ENCODE assay signal across 25 cellular contexts in the genomic region with DNA sequence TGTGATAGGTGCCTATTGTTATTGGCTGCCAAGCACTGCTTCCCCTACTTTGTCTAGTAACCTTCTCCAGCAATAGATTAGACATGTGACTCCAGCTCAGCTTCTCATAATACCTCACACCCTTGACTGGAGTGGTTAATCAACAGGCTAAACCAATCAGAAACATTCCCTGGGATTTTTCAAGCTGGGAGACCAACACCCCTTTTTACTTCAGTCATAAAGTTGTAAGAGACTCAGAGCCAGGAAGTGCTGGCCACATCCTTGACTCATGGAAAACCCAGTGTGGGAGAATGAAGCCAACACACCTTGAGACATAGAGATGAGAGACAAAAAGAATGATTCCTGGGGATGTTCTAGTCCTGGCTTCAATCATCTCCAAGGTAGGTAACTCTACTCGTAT.
A peak's percentile ranks its signal among the peaks of the same experiment; 100 is the strongest.
DNase-seq lines count a peak whose midpoint lies in the region; ATAC-seq, FAIRE-seq and TF ChIP-seq lines count a peak whose summit lies in the region.
"Had no signal": no experiment of that assay in that cellular context is flagged by ENCODE, and none has a peak within 500 bp of the region (broad histone marks: within the 10 kb centered on the region; RNA-seq: fewer than 3 reads in every experiment).

No MANE protein-coding gene starts in this region.

- no peaks in the 10 kb centered on the region for H3K27me3 ChIP-seq in breast epithelium
- no peaks in the 10 kb centered on the region for H3K27me3 ChIP-seq in foreskin keratinocyte
- H3K27me3 ChIP-seq in right lobe of liver = no peaks in the 10 kb centered on the region

- peak; percentile 40 for ATAC-seq in activated T-helper 17 cell treated with anti-CD3 and anti-CD28 coated beads, Interleukin-2, amount 50 U/mL, for 72 hours (replicated peaks)
- ATAC-seq in foreskin keratinocyte (peak; percentile 48), right lobe of liver (no peak)
- ATAC-seq: PC-3 had no signal

- CTCF ChIA-PET in MCF 10A (lab: Yijun Ruan, JAX) = interaction anchor here (1.9 kb wide), 1 partner anchor 49 kb away, joined by 4 read pairs; no protein-coding TSS in a partner anchor

- no peak for FAIRE-seq in urothelium cell line (lab: Jason Lieb, UNC)
- FAIRE-seq: A204.1 had no signal

- H3K4me1 ChIP-seq in breast epithelium (no peaks in the 10 kb centered on the region), foreskin keratinocyte (peaks cover 25% of the 10 kb centered on the region), right lobe of liver (peaks cover 0 to 4% (median 0%) of the 10 kb centered on the region in 4 donors)

- no peak overlapping the region for H3K4me3 Mint-ChIP-seq in MCF 10A (ENCODE audit: unreplicated experiment)
- no peak overlapping the region for H3K4me3 Mint-ChIP-seq in activated T-helper 17 cell treated with anti-CD3 and anti-CD28 coated beads, Interleukin-2, amount 50 U/mL, for 72 hours
- H3K4me3 Mint-ChIP-seq: B cell, CD14-positive monocyte, H9, HFFc6 had no signal

- in situ Hi-C loops in ACHN (cut with HindIII; ENCODE audit: low pct_ligation_motif_present, low pct_unique_long_range_greater_than_20kb, low sequenced_read_pairs) = no loop called here

- H3K36me3 ChIP-seq in breast epithelium (no peaks in the 10 kb centered on the region), right lobe of liver (no peaks in the 10 kb centered on the region)

- H3K9me3 Mint-ChIP-seq in MCF 10A (ENCODE audit: unreplicated experiment) = peaks cover 8% of the 10 kb centered on the region
- H3K9me3 Mint-ChIP-seq in activated T-helper 17 cell treated with anti-CD3 and anti-CD28 coated beads, Interleukin-2, amount 50 U/mL, for 72 hours = no peaks in the 10 kb centered on the region

- TF ChIP-seq CTCF in MCF 10A (IDR thresholded peaks at IDR 0.05; ENCODE audit: unreplicated experiment) = no peak
- no peak for TF ChIP-seq CTCF in breast epithelium (IDR thresholded peaks at IDR 0.05)
- TF ChIP-seq CTCF in foreskin keratinocyte (conservative IDR thresholded peaks at IDR 0.05) = no peak
- TF ChIP-seq CTCF in right lobe of liver (IDR thresholded peaks at IDR 0.05) = no peak

- WGBS in right lobe of liver (ENCODE audit: insufficient coverage, low coverage, low lambda C conversion rate, missing lambda C conversion rate) = 92% methylated on average over 1 of the region's 1 CpG

- peaks cover 45% of the 10 kb centered on the region for H3K4me1 Mint-ChIP-seq in MCF 10A (ENCODE audit: insufficient read depth, unreplicated experiment)
- no peaks in the 10 kb centered on the region for H3K4me1 Mint-ChIP-seq in activated T-helper 17 cell treated with anti-CD3 and anti-CD28 coated beads, Interleukin-2, amount 50 U/mL, for 72 hours
- H3K4me1 Mint-ChIP-seq: B cell, CD14-positive monocyte, H9 had no signal

- intact Hi-C loops in MCF 10A (cut with micrococcal nuclease) (no loop called here), breast epithelium (cut with DNase I; ENCODE audit: low total_unique reads) (no loop called here), right lobe of liver (cut with DNase I) (no loop called here)

- no TSS peak for BruUV-seq in MCF 10A (replicated peaks; lab: Mats Ljungman, UMichigan)

- POLR2A ChIA-PET in MCF 10A (lab: Yijun Ruan, JAX) = no interaction called here

- H3K4me3 ChIP-seq in breast epithelium (no peak overlapping the region), right lobe of liver (no peak overlapping the region)
- H3K4me3 ChIP-seq: GM23248 had no signal

- no peaks in the 10 kb centered on the region for H3K27me3 Mint-ChIP-seq in MCF 10A (ENCODE audit: insufficient read depth, unreplicated experiment)
- peaks cover 3% of the 10 kb centered on the region for H3K27me3 Mint-ChIP-seq in activated T-helper 17 cell treated with anti-CD3 and anti-CD28 coated beads, Interleukin-2, amount 50 U/mL, for 72 hours
- H3K27me3 Mint-ChIP-seq: B cell had no signal

- H3K36me3 Mint-ChIP-seq in MCF 10A (ENCODE audit: insufficient read depth, unreplicated experiment) = no peaks in the 10 kb centered on the region
- no peaks in the 10 kb centered on the region for H3K36me3 Mint-ChIP-seq in activated T-helper 17 cell treated with anti-CD3 and anti-CD28 coated beads, Interleukin-2, amount 50 U/mL, for 72 hours (ENCODE audit: low read depth)
- H3K36me3 Mint-ChIP-seq: CD14-positive monocyte had no signal

- DNase-seq in MCF 10A (ENCODE audit: unreplicated experiment) = no peak
- DNase-seq in breast epithelium (ENCODE audit: low spot score in 2 of 2) = no peak
- peak; percentile 44 to 66 for DNase-seq in foreskin keratinocyte
- peak; percentile 9 for DNase-seq in urothelium cell line (ENCODE audit: low spot score)
- no peak for DNase-seq in right lobe of liver
- no peak for DNase-seq in activated CD8-positive, alpha-beta memory T cell treated with anti-CD3 and anti-CD28 coated beads for 24 hours
- no peak for DNase-seq in ACHN
- DNase-seq: GF-D8, GM23248, H9, HFFc6, KBM-7, NCI-H1105, NCI-H146, NCI-H2081, NCI-H446, NCI-H526, PC-3, SIG-M5, SK-N-SH had no signal

- no peak overlapping the region for H3K27ac ChIP-seq in breast epithelium
- H3K27ac ChIP-seq in foreskin keratinocyte = no peak overlapping the region
- no peak overlapping the region for H3K27ac ChIP-seq in right lobe of liver
- H3K27ac ChIP-seq: GM23248, RWPE1 had no signal

- TF ChIP-seq POLR2A in breast epithelium (IDR thresholded peaks at IDR 0.05) (no peak), right lobe of liver (IDR thresholded peaks at IDR 0.05) (no peak)

- no peaks in the 10 kb centered on the region for H3K9me3 ChIP-seq in breast epithelium
- H3K9me3 ChIP-seq in right lobe of liver = no peaks in the 10 kb centered on the region
- H3K9me3 ChIP-seq: SK-N-SH had no signal

- peak overlapping the region; percentile 73 for H3K27ac Mint-ChIP-seq in MCF 10A (ENCODE audit: low read depth, unreplicated experiment)
- peak overlapping the region; percentile 56 for H3K27ac Mint-ChIP-seq in activated T-helper 17 cell treated with anti-CD3 and anti-CD28 coated beads, Interleukin-2, amount 50 U/mL, for 72 hours
- H3K27ac Mint-ChIP-seq: B cell, CD14-positive monocyte, H9 had no signal

Comparison
In these comparisons a context has a peak if more than half of its experiments do, and no peak if none do; other contexts are left out.
1. DNase-seq: peak in foreskin keratinocyte (2 of 2) and urothelium cell line (single experiment); none in MCF 10A (single experiment), breast epithelium (0 of 2), right lobe of liver (0 of 3), activated CD8-positive, alpha-beta memory T cell treated with anti-CD3 and anti-CD28 coated beads for 24 hours (single experiment) and ACHN (single experiment).
2. ATAC-seq: peak in activated T-helper 17 cell treated with anti-CD3 and anti-CD28 coated beads, Interleukin-2, amount 50 U/mL, for 72 hours (single experiment) and foreskin keratinocyte (single experiment); none in right lobe of liver (0 of 4).